ENCODE assay signal across 8 cellular contexts in the genomic region with DNA sequence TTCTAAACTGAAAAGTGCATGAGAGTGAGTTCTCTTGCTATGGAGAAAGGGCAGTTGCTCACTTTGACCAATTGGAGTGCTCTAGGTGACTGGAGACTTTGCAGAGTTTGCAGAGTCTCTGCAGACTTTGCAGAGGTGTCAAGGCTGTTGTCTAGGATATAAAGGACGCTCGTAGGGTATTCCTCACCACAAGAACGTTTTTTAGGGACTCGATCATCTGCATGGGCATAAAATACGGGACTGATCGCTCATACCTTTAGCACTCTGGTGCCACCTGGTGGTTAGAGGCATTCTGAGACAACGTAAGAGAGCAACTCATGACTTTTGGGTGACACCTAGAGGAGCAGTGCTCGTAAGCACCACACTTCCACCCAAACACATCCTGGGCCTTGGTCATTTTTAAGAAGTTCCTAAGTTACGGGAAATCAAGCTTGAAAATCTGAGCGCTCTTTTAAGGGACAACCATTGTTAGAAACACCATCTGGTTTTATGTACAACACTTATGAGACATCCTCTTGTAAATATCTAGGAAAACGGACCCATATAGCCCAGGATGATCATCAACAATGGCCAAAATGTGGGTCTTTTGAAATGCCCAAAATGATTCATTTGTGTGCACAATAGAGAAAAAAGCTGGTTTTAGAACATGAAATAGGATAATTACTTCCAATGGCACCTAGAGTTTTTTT. TPM values are rescaled to one million over a fixed set of nuclear protein-coding genes. Genes with fewer than 3 reads are reported as not detected.
DNase-seq lines count a peak whose midpoint lies in the region; ATAC-seq and TF ChIP-seq lines count a peak whose summit lies in the region.

No MANE protein-coding gene starts in this region.

- no peak overlapping the region for H3K27ac Mint-ChIP-seq in HFFc6

- H3K4me1 ChIP-seq in left ventricle myocardium inferior = no peaks in the 10 kb centered on the region

- no peaks in the 10 kb centered on the region for H3K9me3 ChIP-seq in left ventricle myocardium inferior (replicated peaks)

- DNase-seq in DMS79 (lab: John Stamatoyannopoulos, UW) = peak; percentile 32
- peak; percentile 93 for DNase-seq in HFFc6
- DNase-seq in NCI-H187 treated with DMSO at 0.1 percent for 48 hours (lab: John Stamatoyannopoulos, UW) = peak; percentile 65
- DNase-seq in T-helper 1 cell = peak; percentile 68 to 91 (median 85)
- DNase-seq in amniotic epithelial cell (ENCODE audit: low read depth) = peak; percentile 83
- peak; percentile 77 for DNase-seq in left ventricle myocardium inferior
- DNase-seq in retinal pigment epithelial cell (ENCODE audit: low read depth) = peak; percentile 62

- intact Hi-C loops in left ventricle myocardium inferior (cut with micrococcal nuclease) = loop anchor here (2.0 to 10.0 kb wide), 2 partner anchors 140 to 324 kb away; no protein-coding TSS in a partner anchor

- ATAC-seq in HG02884 (IDR thresholded peaks at IDR 0.05; ENCODE audit: unreplicated experiment) = no peak

- no peaks in the 10 kb centered on the region for H3K9me3 Mint-ChIP-seq in HFFc6

- peaks cover 31% of the 10 kb centered on the region for H3K4me1 Mint-ChIP-seq in HFFc6 (ENCODE audit: low read depth)

- H3K4me3 Mint-ChIP-seq in HFFc6 = peak overlapping the region; percentile 21; the same call in 1 of the 2 replicates

- no peaks in the 10 kb centered on the region for H3K27me3 ChIP-seq in left ventricle myocardium inferior (ENCODE audit: low read depth)

- H3K27ac ChIP-seq in left ventricle myocardium inferior (replicated peaks) = no peak overlapping the region

- H3K36me3 Mint-ChIP-seq in HFFc6 (ENCODE audit: low read depth) = no peaks in the 10 kb centered on the region

- H3K4me3 ChIP-seq in left ventricle myocardium inferior = peak overlapping the region; percentile 36
- H3K4me3 ChIP-seq in retinal pigment epithelial cell (ENCODE audit: low read length) = peak overlapping the region; percentile 10

- TF ChIP-seq CTCF in HFFc6 (IDR thresholded peaks at IDR 0.05) = peak; percentile 100
- peak; percentile 97 for TF ChIP-seq CTCF in left ventricle myocardium inferior (IDR thresholded peaks at IDR 0.05; ENCODE audit: borderline replicate concordance)
- peak; percentile 97 for TF ChIP-seq CTCF in retinal pigment epithelial cell (conservative IDR thresholded peaks at IDR 0.05; ENCODE audit: low read depth, low read length)

- H3K36me3 ChIP-seq in left ventricle myocardium inferior = no peaks in the 10 kb centered on the region

- H3K27me3 Mint-ChIP-seq in HFFc6 (ENCODE audit: insufficient read depth) = no peaks in the 10 kb centered on the region; the same call in 1 of the 2 replicates

RNA-seq across cellular contexts. Expression of gene XCR1, which starts 51.6 kb away (rescaled TPM):
- total RNA-seq in HFFc6 (2021; fragmentation: NEBNext Ultra II Directional; extraction: Animal tissue kit (Norgen Biotek cat#: 25700)) = not detected
- total RNA-seq in left ventricle myocardium inferior = not detected

Comparison
In these comparisons a context has a peak if more than half of its experiments do, and no peak if none do; other contexts are left out.
1. DNase-seq: peak in every context shown above with its lines; median percentile 93 in HFFc6; 85 in T-helper 1 cell; 83 in amniotic epithelial cell; 77 in left ventricle myocardium inferior; 65 in NCI-H187 treated with DMSO at 0.1 percent for 48 hours; 62 in retinal pigment epithelial cell; 32 in DMS79.